Comparison of ENCODE assay signal across 15 cellular contexts in the genomic region with DNA sequence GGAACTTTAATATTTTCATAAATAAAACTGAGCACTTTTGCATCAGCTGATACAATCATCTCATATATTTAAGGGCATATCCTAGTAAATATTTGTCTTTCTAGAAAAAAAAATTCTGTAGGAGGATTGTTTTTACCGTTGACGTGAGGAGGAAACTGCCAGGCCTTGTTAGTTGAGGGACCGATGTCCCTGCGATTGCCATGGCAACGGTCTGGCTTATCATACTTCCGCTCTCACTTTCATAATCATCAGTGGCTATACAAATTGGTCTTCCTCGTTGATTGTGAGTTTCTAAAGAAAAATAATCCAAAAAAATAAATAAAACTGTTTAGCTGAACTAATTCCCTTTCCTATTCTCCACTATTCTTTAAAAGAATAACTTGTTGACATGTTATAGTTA.
A peak's percentile ranks its signal among the peaks of the same experiment; 100 is the strongest.
DNase-seq lines count a peak whose midpoint lies in the region; ATAC-seq lines count a peak whose summit lies in the region.
"Had no signal": no experiment of that assay in that cellular context is flagged by ENCODE, and none has a peak within 500 bp of the region (broad histone marks: within the 10 kb centered on the region; RNA-seq: fewer than 3 reads in every experiment).

No MANE protein-coding gene starts in this region.

- in situ Hi-C loops in GM23248 (cut with MboI): no loop called here

- peaks cover 0 to 2% of the 10 kb centered on the region in 2 experiments for H3K9me3 ChIP-seq in CD4-positive, CD25-positive, alpha-beta regulatory T cell (ENCODE audit: control insufficient read depth in 2 of 2, low read length in 2 of 2)
- H3K9me3 ChIP-seq in GM23248 (ENCODE audit: low read depth): no peaks in the 10 kb centered on the region
- H3K9me3 ChIP-seq: lower lobe of right lung had no signal

- H3K27ac Mint-ChIP-seq in CD4-positive, CD25-positive, alpha-beta regulatory T cell: no peak overlapping the region
- H3K27ac Mint-ChIP-seq: activated naive CD4-positive, alpha-beta T cell treated with anti-CD3 and anti-CD28 coated beads, Interleukin-2, amount 50 U/mL, for 72 hours; H9 had no signal

- H3K9ac ChIP-seq in GM23248: no peak overlapping the region

- no peaks in the 10 kb centered on the region for H3K4me1 ChIP-seq in CD4-positive, CD25-positive, alpha-beta regulatory T cell (ENCODE audit: control insufficient read depth, insufficient read depth, low read length, poor library complexity, severe bottlenecking)
- no peaks in the 10 kb centered on the region for H3K4me1 ChIP-seq in GM23248 (ENCODE audit: insufficient read depth)
- H3K4me1 ChIP-seq: lower lobe of right lung had no signal

- H3K4me2 ChIP-seq in GM23248 (ENCODE audit: unreplicated experiment): no peak overlapping the region

- no peaks in the 10 kb centered on the region for H4K20me1 ChIP-seq in GM23248 (ENCODE audit: insufficient read depth)

- no peak for ATAC-seq in CD4-positive, CD25-positive, alpha-beta regulatory T cell (ENCODE audit: low read depth in 2 of 2)
- ATAC-seq in GM21390 (IDR thresholded peaks at IDR 0.05; ENCODE audit: unreplicated experiment) (no peak), HG02588 (IDR thresholded peaks at IDR 0.05; ENCODE audit: unreplicated experiment) (no peak)
- ATAC-seq: activated naive CD4-positive, alpha-beta T cell treated with anti-CD3 and anti-CD28 coated beads, Interleukin-2, amount 50 U/mL, for 72 hours; GM12878; lower lobe of right lung had no signal

- peaks cover 3% of the 10 kb centered on the region for H3K36me3 Mint-ChIP-seq in CD4-positive, CD25-positive, alpha-beta regulatory T cell
- H3K36me3 Mint-ChIP-seq: activated naive CD4-positive, alpha-beta T cell treated with anti-CD3 and anti-CD28 coated beads, Interleukin-2, amount 50 U/mL, for 72 hours had no signal

- H3K27ac ChIP-seq in CD4-positive, CD25-positive, alpha-beta regulatory T cell (ENCODE audit: insufficient read depth, low read length, poor library complexity, severe bottlenecking): no peak overlapping the region
- H3K27ac ChIP-seq in GM23248: no peak overlapping the region
- H3K27ac ChIP-seq: lower lobe of right lung had no signal

- peak in 2 of 3 donors; percentile 13 to 25 for DNase-seq in CD4-positive, CD25-positive, alpha-beta regulatory T cell
- DNase-seq in GM19240 (ENCODE audit: insufficient read length, low spot score) (peak; percentile 12), NOMO-1 (lab: John Stamatoyannopoulos, UW; ENCODE audit: unreplicated experiment in 2 of 2) (peak; percentile 62 to 90), dermis blood vessel endothelial cell (peak; percentile 71), GM23248 (no peak), GM19238 (ENCODE audit: insufficient read length, low spot score) (no peak)
- DNase-seq: activated CD8-positive, alpha-beta memory T cell treated with anti-CD3 and anti-CD28 coated beads, Interleukin-2, amount 50 U/mL, for 4 hours; H9; lower lobe of right lung; NCI-H1105 treated with DMSO at 0.1 percent for 48 hours had no signal

- no peaks in the 10 kb centered on the region for H3F3A ChIP-seq in GM23248 (ENCODE audit: insufficient read depth)

- no peaks in the 10 kb centered on the region for H3K79me2 ChIP-seq in GM23248 (ENCODE audit: insufficient read depth)

- no peaks in the 10 kb centered on the region for H3K9me2 ChIP-seq in GM23248 (ENCODE audit: insufficient read depth)

- no peaks in the 10 kb centered on the region for H3K27me3 ChIP-seq in CD4-positive, CD25-positive, alpha-beta regulatory T cell (ENCODE audit: control insufficient read depth, insufficient read depth, low read length)
- no peaks in the 10 kb centered on the region for H3K27me3 ChIP-seq in GM23248 (replicated peaks; ENCODE audit: insufficient read depth)

- peaks cover 0 to 3% (median 0%) of the 10 kb centered on the region in 7 donors for H3K9me3 Mint-ChIP-seq in CD4-positive, CD25-positive, alpha-beta regulatory T cell
- H3K9me3 Mint-ChIP-seq: activated naive CD4-positive, alpha-beta T cell treated with anti-CD3 and anti-CD28 coated beads, Interleukin-2, amount 50 U/mL, for 72 hours; central memory CD8-positive, alpha-beta T cell; H9 had no signal

- no peak overlapping the region for H2AFZ ChIP-seq in GM23248

- no peaks in the 10 kb centered on the region for H3K27me3 Mint-ChIP-seq in CD4-positive, CD25-positive, alpha-beta regulatory T cell
- H3K27me3 Mint-ChIP-seq: central memory CD8-positive, alpha-beta T cell had no signal

- no peaks in the 10 kb centered on the region for H3K36me3 ChIP-seq in CD4-positive, CD25-positive, alpha-beta regulatory T cell (ENCODE audit: control insufficient read depth, insufficient read depth, low read length)
- H3K36me3 ChIP-seq in GM23248 (ENCODE audit: low read depth): peaks cover 38% of the 10 kb centered on the region

- H3K4me1 Mint-ChIP-seq in CD4-positive, CD25-positive, alpha-beta regulatory T cell: no peaks in the 10 kb centered on the region
- H3K4me1 Mint-ChIP-seq: central memory CD8-positive, alpha-beta T cell had no signal

- H3K4me3 ChIP-seq in CD4-positive, CD25-positive, alpha-beta regulatory T cell (ENCODE audit: low read depth, low read length): no peak overlapping the region
- H3K4me3 ChIP-seq in GM23248: no peak overlapping the region
- H3K4me3 ChIP-seq: GM12878, lower lobe of right lung had no signal

- WGBS in GM23248 (ENCODE audit: low coverage in 1 of 2, low lambda C conversion rate in 2 of 2, missing lambda C conversion rate in 2 of 2), 2 experiments: 97 to 98% methylated on average over 7 of the region's 7 CpGs

- no peak overlapping the region for H3K4me3 Mint-ChIP-seq in CD4-positive, CD25-positive, alpha-beta regulatory T cell
- H3K4me3 Mint-ChIP-seq: central memory CD8-positive, alpha-beta T cell; H9 had no signal

Comparison
In these comparisons a context has a peak if more than half of its experiments do, and no peak if none do; other contexts are left out.
1. DNase-seq: peak in CD4-positive, CD25-positive, alpha-beta regulatory T cell (2 of 3), GM19240 (single experiment), NOMO-1 (2 of 2) and dermis blood vessel endothelial cell (single experiment); none in GM23248 (single experiment) and GM19238 (single experiment).